8 cellular contexts compared by ENCODE assay signal in the genomic region with DNA sequence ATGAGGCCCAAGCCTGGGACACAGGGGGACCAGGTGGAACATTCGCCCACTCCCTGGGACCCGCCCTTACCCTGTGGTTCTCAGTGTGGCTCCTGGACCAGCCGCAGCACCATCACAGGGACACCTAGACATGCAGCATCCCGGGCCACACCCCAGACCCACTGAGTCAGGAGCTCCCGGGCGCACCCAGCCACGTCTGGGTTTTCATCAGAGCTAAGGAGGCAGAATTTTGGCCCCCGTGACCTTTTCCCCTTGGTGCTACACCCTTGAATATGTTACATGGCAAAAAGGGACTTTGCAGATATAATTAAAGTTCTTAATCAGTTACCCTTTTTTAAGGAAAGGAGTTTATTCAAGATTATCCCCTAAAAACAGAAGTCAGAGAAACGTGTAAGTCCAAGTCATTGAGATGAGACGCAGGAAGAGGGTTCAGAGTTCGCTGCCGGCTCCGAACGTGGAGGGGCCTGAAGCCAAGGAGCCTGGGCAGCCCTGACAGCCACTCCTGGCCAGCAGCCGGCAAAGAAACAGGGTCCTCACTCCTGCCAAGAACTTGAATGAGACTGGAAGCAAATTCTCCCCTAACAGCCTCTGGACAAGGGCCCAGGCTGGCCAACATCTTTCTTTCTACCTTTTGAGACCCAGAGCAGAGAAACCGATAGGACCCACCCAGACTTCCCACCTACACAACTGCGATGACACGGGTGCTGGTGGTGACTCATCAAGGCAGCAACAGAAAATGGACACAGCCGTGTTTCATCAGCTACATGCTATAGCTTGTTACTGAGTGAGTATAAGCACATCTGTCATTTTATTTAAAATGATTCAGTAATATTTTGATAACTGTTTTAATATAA. TPM values are rescaled to one million over a fixed set of nuclear protein-coding genes. Genes with fewer than 3 reads are reported as not detected.
DNase-seq lines count a peak whose midpoint lies in the region; TF ChIP-seq lines count a peak whose summit lies in the region.

No MANE protein-coding gene starts in this region.

- H3K79me2 ChIP-seq in Loucy (ENCODE audit: insufficient read depth, low read length), result no peaks in the 10 kb centered on the region

- no peak for TF ChIP-seq CTCF in Loucy (conservative IDR thresholded peaks at IDR 0.05; ENCODE audit: low read length)

- peak overlapping the region; percentile 82 for H3K4me2 ChIP-seq in Loucy (ENCODE audit: low read depth, low read length, poor library complexity, severe bottlenecking)

- no peaks in the 10 kb centered on the region for H3K9me3 ChIP-seq in Loucy (ENCODE audit: insufficient read depth, low read depth, low read length)
- H3K9me3 ChIP-seq in iPS-15b (ENCODE audit: control insufficient read depth, insufficient read depth, low read length), result no peaks in the 10 kb centered on the region

- H2AFZ ChIP-seq in Loucy (ENCODE audit: low read length), result peak overlapping the region; percentile 92

- peak overlapping the region; percentile 72 for H3K4me3 ChIP-seq in Loucy (ENCODE audit: low read length, poor library complexity, severe bottlenecking)
- H3K4me3 ChIP-seq in iPS-15b (ENCODE audit: low read depth, low read length), result peak overlapping the region; percentile 50

- H3K4me1 ChIP-seq in Loucy (ENCODE audit: insufficient read depth, low read length, poor library complexity, severe bottlenecking) (peaks cover 38% of the 10 kb centered on the region), iPS-15b (ENCODE audit: control insufficient read depth, insufficient read depth, low read length) (no peaks in the 10 kb centered on the region)

- DNase-seq in EL (peak; percentile 60), MV-4-11 (lab: John Stamatoyannopoulos, UW) (no peak), cerebellum (ENCODE audit: low spot score) (no peak), amniotic stem cell (lab: John Stamatoyannopoulos, UW) (no peak)
- DNase-seq in activated effector memory CD4-positive, alpha-beta T cell treated with anti-CD3 and anti-CD28 coated beads, Interleukin-2, amount 50 U/mL, for 16 hours, result peak; percentile 86
- peak in 2 of 3 donors; percentile 34 to 55 for DNase-seq in stimulated activated CD4-positive, alpha-beta T cell treated with anti-CD3 and anti-CD28 coated beads, TNF-alpha, amount 100 ng/mL, for 48 hours (ENCODE audit: low read depth in 3 of 3)

- no peaks in the 10 kb centered on the region for H3K9me2 ChIP-seq in Loucy (replicated peaks; ENCODE audit: low read depth, low read length)

- H3F3A ChIP-seq in Loucy (ENCODE audit: low read depth), result no peaks in the 10 kb centered on the region

- H3K27me3 ChIP-seq in Loucy (ENCODE audit: insufficient read depth, low read length, poor library complexity, severe bottlenecking) (no peaks in the 10 kb centered on the region), iPS-15b (ENCODE audit: control insufficient read depth, insufficient read depth, low read length) (peaks cover 3% of the 10 kb centered on the region)

- no peaks in the 10 kb centered on the region for H4K20me1 ChIP-seq in Loucy (ENCODE audit: insufficient read depth, low read length, poor library complexity, severe bottlenecking)

- peak overlapping the region; percentile 66 for H3K9ac ChIP-seq in Loucy (ENCODE audit: low read depth, low read length, poor library complexity, severe bottlenecking)
- no peak overlapping the region for H3K9ac ChIP-seq in iPS-15b (ENCODE audit: low read depth, low read length)

- no peaks in the 10 kb centered on the region for H3K36me3 ChIP-seq in Loucy (ENCODE audit: insufficient read depth, low read length)
- no peaks in the 10 kb centered on the region for H3K36me3 ChIP-seq in iPS-15b (ENCODE audit: control insufficient read depth, insufficient read depth, low read length)

RNA-seq across cellular contexts. Expression of a gene that starts 25.3 kb away (rescaled TPM):
- total RNA-seq in cerebellum, result 1.5 TPM

Comparison
In these comparisons a context has a peak if more than half of its experiments do, and no peak if none do; other contexts are left out.
1. DNase-seq: peak in EL (single experiment), activated effector memory CD4-positive, alpha-beta T cell treated with anti-CD3 and anti-CD28 coated beads, Interleukin-2, amount 50 U/mL, for 16 hours (single experiment) and stimulated activated CD4-positive, alpha-beta T cell treated with anti-CD3 and anti-CD28 coated beads, TNF-alpha, amount 100 ng/mL, for 48 hours (2 of 3); none in MV-4-11 (single experiment), cerebellum (single experiment) and amniotic stem cell (single experiment).